22 cellular contexts compared by ENCODE assay signal in genomic region chr18:55592106-55592505, GRCh38. TPM values are rescaled to one million over a fixed set of nuclear protein-coding genes. Genes with fewer than 3 reads are reported as not detected.
"Had no signal": no experiment of that assay in that cellular context is flagged by ENCODE, and none has a peak within 500 bp of the region (broad histone marks: within the 10 kb centered on the region; RNA-seq: fewer than 3 reads in every experiment).

No MANE protein-coding gene starts in this region.

- H3K27ac ChIP-seq: ascending aorta, cardiac muscle cell, colonic mucosa, dorsolateral prefrontal cortex, gastroesophageal sphincter, neural progenitor cell, tibial nerve, WERI-Rb-1 had no signal

- H3K9me3 ChIP-seq: ascending aorta, colonic mucosa, gastroesophageal sphincter, tibial nerve had no signal

- H3K4me3 ChIP-seq: ascending aorta, cardiac muscle cell, colonic mucosa, dorsolateral prefrontal cortex, gastroesophageal sphincter, neural progenitor cell, tibial nerve had no signal

- DNase-seq: activated CD4-positive, alpha-beta memory T cell treated with anti-CD3 and anti-CD28 coated beads for 36 hours; activated CD8-positive, alpha-beta memory T cell treated with anti-CD3 and anti-CD28 coated beads, Interleukin-2, amount 50 U/mL, for 4 hours; activated gamma-delta T cell; activated naive CD4-positive, alpha-beta T cell treated with anti-CD3 and anti-CD28 coated beads, Interleukin-2, amount 10 ng/mL, durations not matched to agents 7 days and 5 days; activated naive CD8-positive, alpha-beta T cell treated with anti-CD3 and anti-CD28 coated beads, Interleukin-2, amount 10 ng/mL, durations not matched to agents 7 days and 5 days; activated T-cell treated with anti-CD3 and anti-CD28 coated beads, Interleukin-2, amount 50 U/mL, for 24 hours; cerebellar nuclear complex; colonic mucosa; dorsolateral prefrontal cortex; effector memory CD4-positive, alpha-beta T cell; hippocampal formation; left ventricle myocardium superior; naive thymus-derived CD8-positive, alpha-beta T cell; posterior cingulate gyrus; stimulated activated CD4-positive, alpha-beta T cell treated with anti-CD3 and anti-CD28 coated beads, Interleukin-2, amount 100 ng/mL, for 48 hours; stimulated activated naive CD4-positive, alpha-beta T cell treated with Interleukin-2 at 50 U/mL for 16 hours; WERI-Rb-1 had no signal

- H3K27me3 ChIP-seq: ascending aorta, cardiac muscle cell, dorsolateral prefrontal cortex, gastroesophageal sphincter, neural progenitor cell, tibial nerve had no signal

- H3K36me3 ChIP-seq: ascending aorta, cardiac muscle cell, colonic mucosa, gastroesophageal sphincter, neural progenitor cell, tibial nerve had no signal

- H3K9ac ChIP-seq: neural progenitor cell had no signal

- H3K4me1 ChIP-seq: colonic mucosa had no signal

- H3K4me2 ChIP-seq: neural progenitor cell had no signal

RNA-seq across cellular contexts. Expression of gene TCF4, which starts 4.1 kb away (rescaled TPM):
- total RNA-seq: activated CD4-positive, alpha-beta memory T cell treated with anti-CD3 and anti-CD28 coated beads for 36 hours had no signal
